23 cellular contexts compared by ENCODE assay signal in genomic region chr1:181192277-181192676, GRCh38.
"Had no signal": no experiment of that assay in that cellular context is flagged by ENCODE, and none has a peak within 500 bp of the region (broad histone marks: within the 10 kb centered on the region; RNA-seq: fewer than 3 reads in every experiment).

No MANE protein-coding gene starts in this region.

- H3K27me3 ChIP-seq: colonic mucosa, ovary, upper lobe of left lung had no signal

- H3K4me1 ChIP-seq: colonic mucosa, prostate gland had no signal

- DNase-seq: activated CD4-positive, alpha-beta T cell treated with anti-CD3 and anti-CD28 coated beads, Interleukin-2, amount 10 ng/mL, durations not matched to agents 7 days and 5 days; activated CD4-positive, CD25-positive, alpha-beta regulatory T cell treated with anti-CD3 and anti-CD28 coated beads, Interleukin-2, amount 50 U/mL, for 72 hours; activated CD8-positive, alpha-beta memory T cell treated with anti-CD3 and anti-CD28 coated beads for 24 hours; activated CD8-positive, alpha-beta memory T cell treated with anti-CD3 and anti-CD28 coated beads, Interleukin-2, amount 50 U/mL, for 4 hours; activated naive CD4-positive, alpha-beta T cell treated with Interleukin-2 at 50 U/mL for 16 hours; activated naive CD8-positive, alpha-beta T cell treated with anti-CD3 and anti-CD28 coated beads for 36 hours; activated T-cell treated with anti-CD3 and anti-CD28 coated beads, Interleukin-2, amount 50 U/mL, for 4 hours; colonic mucosa; effector memory CD8-positive, alpha-beta T cell; hippocampal formation; kidney glomerular epithelial cell; left lung; naive thymus-derived CD8-positive, alpha-beta T cell; ovary; stimulated activated CD4-positive, alpha-beta T cell treated with anti-CD3 and anti-CD28 coated beads, Interleukin-4, amount 100 ng/mL, for 1 hour; stimulated activated naive CD4-positive, alpha-beta T cell treated with Interleukin-2 at 50 U/mL for 16 hours; WERI-Rb-1 had no signal

- H3K4me3 ChIP-seq: colonic mucosa, dorsolateral prefrontal cortex, esophagus muscularis mucosa, left lung, lung, ovary, prostate gland, upper lobe of left lung had no signal

- H3K9me3 ChIP-seq: colonic mucosa, esophagus muscularis mucosa, left lung, neutrophil, prostate gland, upper lobe of left lung had no signal

- ATAC-seq: activated T-cell treated with anti-CD3 and anti-CD28 coated beads, Interleukin-2, amount 50 U/mL, for 4 hours; effector memory CD8-positive, alpha-beta T cell; left lung; naive thymus-derived CD8-positive, alpha-beta T cell had no signal

- H3K36me3 ChIP-seq: colonic mucosa, esophagus muscularis mucosa, left lung, neutrophil, ovary, prostate gland, upper lobe of left lung, WERI-Rb-1 had no signal

- H3K27ac ChIP-seq: colonic mucosa, esophagus muscularis mucosa, left lung, neutrophil, ovary, prostate gland, upper lobe of left lung, WERI-Rb-1 had no signal
